In genomic region chr2:27710176-27710575, GRCh38 we compare ENCODE assay signal across 19 cellular contexts. TPM values are rescaled to one million over a fixed set of nuclear protein-coding genes. Genes with fewer than 3 reads are reported as not detected.
DNase-seq lines count a peak whose midpoint lies in the region; ATAC-seq and TF ChIP-seq lines count a peak whose summit lies in the region.
"Had no signal": no experiment of that assay in that cellular context is flagged by ENCODE, and none has a peak within 500 bp of the region (broad histone marks: within the 10 kb centered on the region; RNA-seq: fewer than 3 reads in every experiment).

No MANE protein-coding gene starts in this region.

- no peak overlapping the region for H2AFZ ChIP-seq in KMS-11 (ENCODE audit: low read depth)
- H2AFZ ChIP-seq: GM23248 had no signal

- H3K36me3 ChIP-seq in left ventricle myocardium inferior (no peaks in the 10 kb centered on the region), KMS-11 (ENCODE audit: insufficient read depth) (no peaks in the 10 kb centered on the region), ascending aorta (no peaks in the 10 kb centered on the region), thoracic aorta (no peaks in the 10 kb centered on the region)

- intact Hi-C loops in left ventricle myocardium inferior (cut with micrococcal nuclease) = no loop called here
- intact Hi-C loops in left ventricle myocardium superior (cut with micrococcal nuclease) = no loop called here
- intact Hi-C loops in ascending aorta (cut with DNase I) = no loop called here

- H3K4me1 ChIP-seq in left ventricle myocardium inferior (peaks cover 80% of the 10 kb centered on the region), KMS-11 (ENCODE audit: low read depth, poor library complexity, severe bottlenecking) (peaks cover 48% of the 10 kb centered on the region), ascending aorta (peaks cover 21 to 54% of the 10 kb centered on the region in 2 donors), thoracic aorta (ENCODE audit: control insufficient read depth in 1 of 2, low read depth in 2 of 2) (peaks cover 46 to 84% of the 10 kb centered on the region in 2 donors)

- H3K4me3 ChIP-seq in left ventricle myocardium inferior = no peak overlapping the region
- H3K4me3 ChIP-seq in KMS-11 (IDR thresholded peaks at IDR 0.05; ENCODE audit: insufficient read depth, low read depth, low read length) = no peak overlapping the region
- H3K4me3 ChIP-seq in ascending aorta = no peak overlapping the region
- no peak overlapping the region for H3K4me3 ChIP-seq in thoracic aorta
- H3K4me3 ChIP-seq: GM23248 had no signal

- no peaks in the 10 kb centered on the region for H4K20me1 ChIP-seq in KMS-11 (ENCODE audit: insufficient read depth)

- no peak for TF ChIP-seq CTCF in left ventricle myocardium inferior (IDR thresholded peaks at IDR 0.05; ENCODE audit: borderline replicate concordance)
- TF ChIP-seq CTCF in KMS-11 (conservative IDR thresholded peaks at IDR 0.05; ENCODE audit: low read depth, low read length) = no peak
- no peak for TF ChIP-seq CTCF in ascending aorta (IDR thresholded peaks at IDR 0.05)
- TF ChIP-seq CTCF in thoracic aorta (IDR thresholded peaks at IDR 0.05) = no peak

- H3K79me2 ChIP-seq in KMS-11 (ENCODE audit: insufficient read depth, low read depth) = no peaks in the 10 kb centered on the region

- no peaks in the 10 kb centered on the region for H3K9me3 ChIP-seq in left ventricle myocardium inferior (replicated peaks)
- no peaks in the 10 kb centered on the region for H3K9me3 ChIP-seq in ascending aorta
- no peaks in the 10 kb centered on the region for H3K9me3 ChIP-seq in thoracic aorta

- peak overlapping the region; percentile 1 for H3K27ac ChIP-seq in left ventricle myocardium inferior (replicated peaks)
- no peak overlapping the region for H3K27ac ChIP-seq in KMS-11
- peak overlapping the region; percentile 95 to 97 for H3K27ac ChIP-seq in ascending aorta
- H3K27ac ChIP-seq in thoracic aorta = peak overlapping the region; percentile 99 to 100
- H3K27ac ChIP-seq: GM23248 had no signal

- no peak overlapping the region for H3K9ac ChIP-seq in KMS-11
- H3K9ac ChIP-seq: GM23248 had no signal

- ATAC-seq in left ventricle myocardium superior (no peak), thoracic aorta (ENCODE audit: insufficient number of reproducible peaks, low FRiP score, low read depth) (no peak), HG02981 (IDR thresholded peaks at IDR 0.05; ENCODE audit: unreplicated experiment) (no peak), GM19467 (IDR thresholded peaks at IDR 0.05; ENCODE audit: unreplicated experiment) (no peak)

- H3K4me2 ChIP-seq in KMS-11 = peak overlapping the region; percentile 51; the same call in 1 of the 2 replicates

- no peaks in the 10 kb centered on the region for H3K27me3 ChIP-seq in left ventricle myocardium inferior (ENCODE audit: low read depth)
- H3K27me3 ChIP-seq in KMS-11 (ENCODE audit: insufficient read depth, low read depth) = no peaks in the 10 kb centered on the region
- H3K27me3 ChIP-seq in ascending aorta = no peaks in the 10 kb centered on the region
- no peaks in the 10 kb centered on the region for H3K27me3 ChIP-seq in thoracic aorta (replicated peaks; ENCODE audit: insufficient read depth)

- DNase-seq in left ventricle myocardium inferior (no peak), left ventricle myocardium superior (no peak), ascending aorta (ENCODE audit: low spot score in 2 of 2) (no peak), thoracic aorta (ENCODE audit: low spot score) (no peak), SIG-M5 (lab: John Stamatoyannopoulos, UW) (no peak)
- DNase-seq: 8988T; C1 segment of cervical spinal cord; Calu3; CD4-positive, alpha-beta memory T cell; COR-L47; DMS53; DMS79 treated with DMSO at 0.1 percent for 48 hours; GF-D8; GM23248; H7; HCEC 1CT had no signal

RNA-seq across cellular contexts. Expression of gene SLC4A1AP, which starts 46.5 kb away (rescaled TPM):
- total RNA-seq in left ventricle myocardium inferior (21.3 TPM), left ventricle myocardium superior (19.2 TPM), ascending aorta (26.8 TPM), thoracic aorta (10 to 100 TPM; 19.8 to 23.7 TPM)

RNA-seq across cellular contexts. Expression of gene SUPT7L, which starts 46.8 kb away (rescaled TPM):
- total RNA-seq in left ventricle myocardium inferior (29.7 TPM), left ventricle myocardium superior (28.1 TPM), ascending aorta (6.1 TPM), thoracic aorta (10 to 100 TPM; 30.3 to 34.4 TPM)
